18 cellular contexts compared by ENCODE assay signal in the genomic region with DNA sequence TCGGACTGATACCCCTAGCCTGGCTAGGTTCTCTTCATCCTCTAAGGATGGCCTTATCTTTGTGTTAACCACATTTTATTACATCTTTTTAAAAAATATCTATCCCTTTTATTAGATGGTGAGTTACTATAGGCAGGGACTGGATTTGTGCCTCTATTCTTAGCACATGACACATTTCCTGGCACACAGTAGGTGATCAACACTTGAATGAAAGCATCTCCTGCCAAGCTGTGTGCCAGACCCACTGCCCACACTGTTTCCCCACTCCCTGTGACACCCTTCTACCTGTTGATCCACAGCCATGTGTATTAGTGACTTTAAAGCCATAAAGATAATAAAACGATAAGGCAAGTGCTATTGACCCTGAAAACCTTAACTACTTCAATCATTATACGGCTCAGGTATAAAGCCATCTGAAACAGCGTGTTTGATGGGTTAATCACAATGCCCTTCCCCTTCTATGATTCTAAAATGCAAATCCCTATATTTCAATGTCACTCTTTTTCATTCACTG.
"Had no signal": no experiment of that assay in that cellular context is flagged by ENCODE, and none has a peak within 500 bp of the region (broad histone marks: within the 10 kb centered on the region; RNA-seq: fewer than 3 reads in every experiment).

No MANE protein-coding gene starts in this region.

- H3K4me3 ChIP-seq: gastroesophageal sphincter, heart right ventricle, left lung, lower lobe of right lung had no signal

- DNase-seq: cortex of kidney; effector CD8-positive, alpha-beta T cell; effector memory CD8-positive, alpha-beta T cell; endodermal cell; erythroblast; foreskin keratinocyte; glutamatergic neuron; head of caudate nucleus; heart right ventricle; hippocampal formation; left lung; left ventricle myocardium superior; lower lobe of right lung; mesenchymal stem cell; naive thymus-derived CD4-positive, alpha-beta T cell had no signal

- H3K36me3 ChIP-seq: gastroesophageal sphincter, heart right ventricle, left lung, lower lobe of right lung had no signal

- H3K27me3 ChIP-seq: foreskin keratinocyte, gastroesophageal sphincter, heart right ventricle, left lung had no signal

- ATAC-seq: effector memory CD8-positive, alpha-beta T cell; esophagus mucosa; foreskin keratinocyte; gastroesophageal sphincter; heart right ventricle; left lung; left ventricle myocardium superior; lower lobe of right lung; naive thymus-derived CD4-positive, alpha-beta T cell had no signal

- H3K4me1 ChIP-seq: foreskin keratinocyte, gastroesophageal sphincter, heart right ventricle, left lung, lower lobe of right lung had no signal

- H3K27ac ChIP-seq: epithelial cell of prostate, foreskin keratinocyte, gastroesophageal sphincter, heart right ventricle, left lung, lower lobe of right lung had no signal

- H3K9me3 ChIP-seq: gastroesophageal sphincter, heart right ventricle, left lung, lower lobe of right lung had no signal
